In genomic region chr13:34405410-34405809, GRCh38 we compare ENCODE assay signal across 24 cellular contexts.
"Had no signal": no experiment of that assay in that cellular context is flagged by ENCODE, and none has a peak within 500 bp of the region (broad histone marks: within the 10 kb centered on the region; RNA-seq: fewer than 3 reads in every experiment).

No MANE protein-coding gene starts in this region.

- H3K36me3 ChIP-seq: colonic mucosa, esophagus muscularis mucosa, esophagus squamous epithelium, gastrocnemius medialis, gastroesophageal sphincter, heart left ventricle, heart right ventricle had no signal

- H3K9me3 ChIP-seq: colonic mucosa, esophagus muscularis mucosa, esophagus squamous epithelium, gastrocnemius medialis, gastroesophageal sphincter, heart left ventricle, heart right ventricle had no signal

- ATAC-seq: effector memory CD8-positive, alpha-beta T cell; esophagus mucosa; foreskin keratinocyte; gastrocnemius medialis; gastroesophageal sphincter; heart left ventricle; heart right ventricle had no signal

- H3K4me3 ChIP-seq: colonic mucosa, coronary artery, dorsolateral prefrontal cortex, esophagus muscularis mucosa, esophagus squamous epithelium, gastrocnemius medialis, gastroesophageal sphincter, heart left ventricle, heart right ventricle had no signal

- H3K27ac ChIP-seq: colonic mucosa, coronary artery, epithelial cell of prostate, esophagus muscularis mucosa, esophagus squamous epithelium, foreskin keratinocyte, gastrocnemius medialis, gastroesophageal sphincter, heart left ventricle, heart right ventricle had no signal

- H3K27me3 ChIP-seq: colonic mucosa, dorsolateral prefrontal cortex, esophagus muscularis mucosa, esophagus squamous epithelium, foreskin keratinocyte, gastrocnemius medialis, gastroesophageal sphincter, heart left ventricle, heart right ventricle had no signal

- H3K4me1 ChIP-seq: colonic mucosa, esophagus squamous epithelium, foreskin keratinocyte, gastrocnemius medialis, gastroesophageal sphincter had no signal

- DNase-seq: colonic mucosa; cortex of kidney; dermis blood vessel endothelial cell; effector CD4-positive, alpha-beta T cell; effector CD8-positive, alpha-beta T cell; effector memory CD4-positive, alpha-beta T cell; effector memory CD8-positive, alpha-beta T cell; endodermal cell; erythroblast; esophagus squamous epithelium; foreskin fibroblast; foreskin keratinocyte; foreskin melanocyte; gastrocnemius medialis; glutamatergic neuron; head of caudate nucleus; heart left ventricle; heart right ventricle had no signal
